Comparison of ENCODE assay signal across 17 cellular contexts in genomic region chr3:5813521-5813920, GRCh38.
DNase-seq lines count a peak whose midpoint lies in the region; ATAC-seq and TF ChIP-seq lines count a peak whose summit lies in the region.
"Had no signal": no experiment of that assay in that cellular context is flagged by ENCODE, and none has a peak within 500 bp of the region (broad histone marks: within the 10 kb centered on the region; RNA-seq: fewer than 3 reads in every experiment).

No MANE protein-coding gene starts in this region.

- H3K4me3 ChIP-seq in SJSA1 (no peak overlapping the region), astrocyte of the cerebellum (ENCODE audit: low read depth, low read length) (no peak overlapping the region), astrocyte of the spinal cord (ENCODE audit: low read depth, low read length) (no peak overlapping the region)
- H3K4me3 ChIP-seq: A549; BLaER1 treated with 17β-estradiol and CSF1 and Interleukin-3, amounts not matched to agents 10 nM and 100 nM had no signal

- TF ChIP-seq CTCF in astrocyte of the cerebellum (IDR thresholded peaks at IDR 0.05; ENCODE audit: low read depth, low read length, missing control alignments) (no peak), astrocyte of the spinal cord (IDR thresholded peaks at IDR 0.05; ENCODE audit: low read depth, low read length) (no peak)

- H3K27me3 ChIP-seq in SJSA1 (replicated peaks): no peaks in the 10 kb centered on the region
- H3K27me3 ChIP-seq: BLaER1 treated with 17β-estradiol and CSF1 and Interleukin-3, amounts not matched to agents 10 nM and 100 nM had no signal

- 0 out of 2 replicates have a peak, but pooled peaks cover 5% of the 10 kb centered on the region for H3K4me1 ChIP-seq in SJSA1 (replicated peaks)
- H3K4me1 ChIP-seq: A549, Caco-2 had no signal

- no peaks in the 10 kb centered on the region for H3K36me3 ChIP-seq in SJSA1
- H3K36me3 ChIP-seq: BLaER1 treated with 17β-estradiol and CSF1 and Interleukin-3, amounts not matched to agents 10 nM and 100 nM had no signal

- in situ Hi-C loops in astrocyte of the cerebellum (cut with HindIII; ENCODE audit: low sequenced_read_pairs) (no loop called here), astrocyte of the spinal cord (cut with HindIII; ENCODE audit: low sequenced_read_pairs) (no loop called here)

- DNase-seq in SJSA1 (ENCODE audit: low read depth in 1 of 2, low spot score in 2 of 2) (peak in 1 of 2 experiments; percentile 23), astrocyte of the cerebellum (ENCODE audit: low read depth) (peak; percentile 8), astrocyte of the spinal cord (ENCODE audit: low read depth, low spot score) (peak; percentile 42), cerebellum (ENCODE audit: low spot score) (no peak)
- DNase-seq in stimulated activated CD8-positive, alpha-beta memory T cell treated with anti-CD3 and anti-CD28 coated beads, Interleukin-4, amount 100 ng/mL, for 48 hours: no peak
- DNase-seq in activated CD4-positive, alpha-beta T cell treated with anti-CD3 and anti-CD28 coated beads for 4 hours: no peak
- DNase-seq: AML-193; Caco-2; Calu3; CD4-positive, alpha-beta T cell; CD8-positive, alpha-beta T cell; DMS79 treated with DMSO at 0.1 percent for 48 hours; GF-D8 had no signal

- ATAC-seq in HG03457 (IDR thresholded peaks at IDR 0.05; ENCODE audit: unreplicated experiment): no peak
- ATAC-seq: A549; CD8-positive, alpha-beta T cell had no signal

- 0 out of 2 replicates have a peak overlapping the region, but pooled peaks have one; percentile 14 for H3K27ac ChIP-seq in SJSA1
- H3K27ac ChIP-seq: A549; BLaER1 treated with 17β-estradiol and CSF1 and Interleukin-3, amounts not matched to agents 10 nM and 100 nM; C4-2B had no signal

- H3K9me3 ChIP-seq in SJSA1 (replicated peaks): no peaks in the 10 kb centered on the region
- H3K9me3 ChIP-seq: A549; BLaER1 treated with 17β-estradiol and CSF1 and Interleukin-3, amounts not matched to agents 10 nM and 100 nM; Caco-2 had no signal

Comparison
In these comparisons a context has a peak if more than half of its experiments do, and no peak if none do; other contexts are left out.
1. DNase-seq: peak in astrocyte of the cerebellum (single experiment) and astrocyte of the spinal cord (single experiment); none in stimulated activated CD8-positive, alpha-beta memory T cell treated with anti-CD3 and anti-CD28 coated beads, Interleukin-4, amount 100 ng/mL, for 48 hours (single experiment), cerebellum (single experiment) and activated CD4-positive, alpha-beta T cell treated with anti-CD3 and anti-CD28 coated beads for 4 hours (0 of 2).